Comparison of ENCODE assay signal across 8 cellular contexts in genomic region chrX:103309860-103310591, GRCh38. TPM values are rescaled to one million over a fixed set of nuclear protein-coding genes. Genes with fewer than 3 reads are reported as not detected.
DNase-seq lines count a peak whose midpoint lies in the region; ATAC-seq and TF ChIP-seq lines count a peak whose summit lies in the region.

No MANE protein-coding gene starts in this region.

- H3K9me3 ChIP-seq in CD4-positive, alpha-beta memory T cell (ENCODE audit: control insufficient read depth in 1 of 2, low read length in 2 of 2) = no peaks in the 10 kb centered on the region
- H3K9me3 ChIP-seq in HUES6 (ENCODE audit: control insufficient read depth, insufficient read depth, low read depth, low read length) (no peaks in the 10 kb centered on the region), colonic mucosa (no peaks in the 10 kb centered on the region)
- H3K9me3 ChIP-seq in naive thymus-derived CD4-positive, alpha-beta T cell (ENCODE audit: control insufficient read depth in 2 of 3, low read length in 3 of 3) = no peaks in the 10 kb centered on the region

- no peak for ATAC-seq in naive thymus-derived CD4-positive, alpha-beta T cell
- ATAC-seq in HG02759 (IDR thresholded peaks at IDR 0.05; ENCODE audit: unreplicated experiment) (no peak), GM18870 (IDR thresholded peaks at IDR 0.05; ENCODE audit: unreplicated experiment) (no peak)

- DNase-seq in CD4-positive, alpha-beta memory T cell = peak in 1 of 5 donors; percentile 34
- DNase-seq in colonic mucosa (no peak), KBM-7 (no peak), NCI-H524 (lab: John Stamatoyannopoulos, UW) (no peak)
- DNase-seq in naive thymus-derived CD4-positive, alpha-beta T cell = peak in 4 of 9 donors; percentile 2 to 17 (median 6)

- TF ChIP-seq CTCF in colonic mucosa (IDR thresholded peaks at IDR 0.05) = no peak

- H3K36me3 Mint-ChIP-seq in CD4-positive, alpha-beta memory T cell = peaks cover 0 to 8% of the 10 kb centered on the region in 2 donors
- H3K36me3 Mint-ChIP-seq in naive thymus-derived CD4-positive, alpha-beta T cell = peaks cover 0 to 3% (median 0%) of the 10 kb centered on the region in 5 donors

- no peaks in the 10 kb centered on the region for H3K36me3 ChIP-seq in CD4-positive, alpha-beta memory T cell (ENCODE audit: insufficient read depth, low read length)
- H3K36me3 ChIP-seq in HUES6 (ENCODE audit: control insufficient read depth, insufficient read depth, low read length) = no peaks in the 10 kb centered on the region; the same call in 1 of the 2 replicates
- no peaks in the 10 kb centered on the region for H3K36me3 ChIP-seq in colonic mucosa
- H3K36me3 ChIP-seq in naive thymus-derived CD4-positive, alpha-beta T cell (ENCODE audit: control insufficient read depth in 2 of 3, insufficient read depth in 3 of 3, low read length in 3 of 3) = no peaks in the 10 kb centered on the region

- no peaks in the 10 kb centered on the region for H3K27me3 ChIP-seq in CD4-positive, alpha-beta memory T cell (ENCODE audit: insufficient read depth, low read length)
- H3K27me3 ChIP-seq in HUES6 (ENCODE audit: control insufficient read depth, insufficient read depth, low read length) = peaks cover 15% of the 10 kb centered on the region
- no peaks in the 10 kb centered on the region for H3K27me3 ChIP-seq in colonic mucosa
- no peaks in the 10 kb centered on the region for H3K27me3 ChIP-seq in naive thymus-derived CD4-positive, alpha-beta T cell (ENCODE audit: control insufficient read depth in 2 of 2, insufficient read depth in 2 of 2, low read length in 2 of 2)

- peaks cover 7% of the 10 kb centered on the region for H3K4me1 ChIP-seq in CD4-positive, alpha-beta memory T cell (ENCODE audit: insufficient read depth, low read length)
- H3K4me1 ChIP-seq in HUES6 (ENCODE audit: control insufficient read depth, insufficient read depth, low read length) = peaks cover 2% of the 10 kb centered on the region; the same call in 1 of the 2 replicates
- H3K4me1 ChIP-seq in colonic mucosa = no peaks in the 10 kb centered on the region
- H3K4me1 ChIP-seq in naive thymus-derived CD4-positive, alpha-beta T cell (ENCODE audit: control insufficient read depth in 2 of 2, insufficient read depth in 2 of 2, low read length in 2 of 2) = no peaks in the 10 kb centered on the region

- peak overlapping the region in 1 of 2 donors; percentile 71 for H3K4me3 ChIP-seq in CD4-positive, alpha-beta memory T cell (ENCODE audit: low read length in 2 of 2)
- H3K4me3 ChIP-seq in HUES6 (ENCODE audit: low read depth, low read length) (peak overlapping the region; percentile 73), colonic mucosa (peak overlapping the region; percentile 54)
- H3K4me3 ChIP-seq in naive thymus-derived CD4-positive, alpha-beta T cell (ENCODE audit: low read length) = peak overlapping the region; percentile 78

- peak overlapping the region; percentile 4 to 82 (median 51) for H3K4me3 Mint-ChIP-seq in CD4-positive, alpha-beta memory T cell
- H3K4me3 Mint-ChIP-seq in naive thymus-derived CD4-positive, alpha-beta T cell = peak overlapping the region in 9 of 10 donors; percentile 39 to 89 (median 69)

- peaks cover 0 to 5% (median 4%) of the 10 kb centered on the region in 4 donors for H3K4me1 Mint-ChIP-seq in CD4-positive, alpha-beta memory T cell
- H3K4me1 Mint-ChIP-seq in naive thymus-derived CD4-positive, alpha-beta T cell = peaks cover 0 to 9% (median 6%) of the 10 kb centered on the region in 7 donors

- POLR2A ChIA-PET in CD4-positive, alpha-beta memory T cell (lab: Charles Lee; ENCODE audit: partially characterized antibody) = interaction anchor here (1.6 kb wide), 1 partner anchor 94 kb away, joined by 4 read pairs; no protein-coding TSS in a partner anchor
- POLR2A ChIA-PET in naive thymus-derived CD4-positive, alpha-beta T cell (lab: Charles Lee) = no interaction called here

- H3K9me3 Mint-ChIP-seq in CD4-positive, alpha-beta memory T cell = peaks cover 0 to 4% (median 0%) of the 10 kb centered on the region in 8 donors
- peaks cover 0 to 2% (median 0%) of the 10 kb centered on the region in 11 donors for H3K9me3 Mint-ChIP-seq in naive thymus-derived CD4-positive, alpha-beta T cell

- H3K27me3 Mint-ChIP-seq in CD4-positive, alpha-beta memory T cell = no peaks in the 10 kb centered on the region
- H3K27me3 Mint-ChIP-seq in naive thymus-derived CD4-positive, alpha-beta T cell = no peaks in the 10 kb centered on the region

- H3K27ac Mint-ChIP-seq in CD4-positive, alpha-beta memory T cell = peak overlapping the region in 4 of 7 donors; percentile 30 to 78 (median 65)
- H3K27ac Mint-ChIP-seq in naive thymus-derived CD4-positive, alpha-beta T cell = peak overlapping the region in 3 of 9 donors; percentile 27 to 55 (median 49)

- in situ Hi-C loops in KBM-7 (cut with MboI; ENCODE audit: low pct_unique_long_range_greater_than_20kb, low sequenced_read_pairs) = no loop called here

- peak overlapping the region; percentile 78 for H3K27ac ChIP-seq in CD4-positive, alpha-beta memory T cell (ENCODE audit: low read depth, low read length)
- H3K27ac ChIP-seq in HUES6 (ENCODE audit: low read depth, low read length) (no peak overlapping the region), colonic mucosa (no peak overlapping the region)
- H3K27ac ChIP-seq in naive thymus-derived CD4-positive, alpha-beta T cell (ENCODE audit: low read depth, low read length) = peak overlapping the region; percentile 87

- H3K9ac ChIP-seq in HUES6 (ENCODE audit: low read length) = peak overlapping the region; percentile 55
- peak overlapping the region in 1 of 2 donors; percentile 63 for H3K9ac ChIP-seq in colonic mucosa (ENCODE audit: low read depth in 2 of 2, low read length in 2 of 2)

- intact Hi-C loops in CD4-positive, alpha-beta memory T cell (cut with micrococcal nuclease) = loop anchor here (2.0 to 5.0 kb wide), 2 partner anchors 55 to 93 kb away; partner anchors contain the start of genes BEX4 and TCEAL8
- intact Hi-C loops in colonic mucosa (cut with DNase I) = no loop called here
- intact Hi-C loops in naive thymus-derived CD4-positive, alpha-beta T cell (cut with micrococcal nuclease) = loop anchor here (1.0 to 10.0 kb wide), 6 partner anchors 53 to 847 kb away; partner anchors contain the start of genes BEX4 (in 2 of the 2), SLC25A53 (in 2 of the 2), MORF4L2 (in 1 of the 2) and TCEAL8 (in 1 of the 2)

- CTCF ChIA-PET in CD4-positive, alpha-beta memory T cell (lab: Charles Lee; ENCODE audit: partially characterized antibody) = no interaction called here
- CTCF ChIA-PET in naive thymus-derived CD4-positive, alpha-beta T cell (lab: Charles Lee) = no interaction called here

RNA-seq across cellular contexts. Expression of gene BEX2, which starts 0.8 kb away (rescaled TPM):
- total RNA-seq in CD4-positive, alpha-beta memory T cell = 10 to 100 TPM; 41.9 to 48.2 TPM
- polyA plus RNA-seq in CD4-positive, alpha-beta memory T cell = 100 to 1,000 TPM in 1 of 2 donors, 10 to 100 TPM in 1; 71.4 to 112 TPM
- 1 to 10 TPM; 6.1 to 6.6 TPM for total RNA-seq in colonic mucosa
- 10 to 100 TPM in 4 of 5 experiments, 1 to 10 TPM in 1; 4.8 to 48.5 (median 42.1) TPM for total RNA-seq in naive thymus-derived CD4-positive, alpha-beta T cell
- polyA plus RNA-seq in naive thymus-derived CD4-positive, alpha-beta T cell = 100 to 1,000 TPM in 1 of 2 donors, 10 to 100 TPM in 1; 92.5 to 126 TPM

RNA-seq across cellular contexts. Expression of gene TCEAL7, which starts 20.0 kb away (rescaled TPM):
- not detected for total RNA-seq in CD4-positive, alpha-beta memory T cell
- not detected for polyA plus RNA-seq in CD4-positive, alpha-beta memory T cell
- total RNA-seq in colonic mucosa = 1 to 10 TPM in 1 of 2 donors, under 1 TPM in 1; 0.82 to 4.0 TPM
- not detected for total RNA-seq in naive thymus-derived CD4-positive, alpha-beta T cell
- not detected for polyA plus RNA-seq in naive thymus-derived CD4-positive, alpha-beta T cell

RNA-seq across cellular contexts. Expression of gene TCEAL5, which starts 33.5 kb away (rescaled TPM):
- total RNA-seq in CD4-positive, alpha-beta memory T cell = not detected
- not detected for polyA plus RNA-seq in CD4-positive, alpha-beta memory T cell
- under 1 TPM in 1 of 2 donors, not detected in 1; 0.35 TPM for total RNA-seq in colonic mucosa
- total RNA-seq in naive thymus-derived CD4-positive, alpha-beta T cell = not detected
- polyA plus RNA-seq in naive thymus-derived CD4-positive, alpha-beta T cell = not detected

RNA-seq across cellular contexts. Expression of gene TCEAL9, which starts 46.3 kb away (rescaled TPM):
- 1 to 10 TPM; 2.0 to 2.4 TPM for total RNA-seq in CD4-positive, alpha-beta memory T cell
- 1 to 10 TPM; 1.0 to 3.0 TPM for polyA plus RNA-seq in CD4-positive, alpha-beta memory T cell
- 10 to 100 TPM; 23.9 to 34.7 TPM for total RNA-seq in colonic mucosa
- 1 to 10 TPM in 4 of 5 experiments, under 1 TPM in 1; 0.51 to 4.2 (median 1.1) TPM for total RNA-seq in naive thymus-derived CD4-positive, alpha-beta T cell
- polyA plus RNA-seq in naive thymus-derived CD4-positive, alpha-beta T cell = 1 to 10 TPM in 1 of 2 donors, under 1 TPM in 1; 0.53 to 5.8 TPM

RNA-seq across cellular contexts. Expression of gene TCEAL8, which starts 55.1 kb away (rescaled TPM):
- 10 to 100 TPM; 33.9 to 35.3 TPM for total RNA-seq in CD4-positive, alpha-beta memory T cell
- polyA plus RNA-seq in CD4-positive, alpha-beta memory T cell = 100 to 1,000 TPM in 1 of 2 donors, 10 to 100 TPM in 1; 71.5 to 122 TPM
- total RNA-seq in colonic mucosa = 10 to 100 TPM; 39.0 to 44.4 TPM
- 10 to 100 TPM; 12.2 to 35.0 (median 33.2) TPM for total RNA-seq in naive thymus-derived CD4-positive, alpha-beta T cell
- 10 to 100 TPM; 71.4 to 82.3 TPM for polyA plus RNA-seq in naive thymus-derived CD4-positive, alpha-beta T cell

Comparison
In these comparisons a context has a peak if more than half of its experiments do, and no peak if none do; other contexts are left out.
1. H3K27ac ChIP-seq: peak in CD4-positive, alpha-beta memory T cell (single experiment) and naive thymus-derived CD4-positive, alpha-beta T cell (single experiment); none in HUES6 (single experiment) and colonic mucosa (single experiment).